ENCODE assay signal across 22 cellular contexts in genomic region chr10:131251146-131251541, GRCh38.
"Had no signal": no experiment of that assay in that cellular context is flagged by ENCODE, and none has a peak within 500 bp of the region (broad histone marks: within the 10 kb centered on the region; RNA-seq: fewer than 3 reads in every experiment).

No MANE protein-coding gene starts in this region.

- ATAC-seq: psoas muscle, right cardiac atrium had no signal

- H3K9me3 ChIP-seq: colonic mucosa, psoas muscle, stomach had no signal

- H3K36me3 ChIP-seq: brain microvascular endothelial cell, colonic mucosa, stomach had no signal

- H3K27ac Mint-ChIP-seq: T-helper 1 cell treated with Interleukin-12 subunit alpha and Interleukin-12 subunit beta and Interleukin-4 antibody, amounts not matched to agents 30 μg/mL and 1 μg/mL, for 36 hours had no signal

- H3K27me3 ChIP-seq: brain microvascular endothelial cell, colonic mucosa had no signal

- H3K4me3 ChIP-seq: colonic mucosa, psoas muscle, skin epidermis, stomach had no signal

- H3K4me1 ChIP-seq: colonic mucosa, psoas muscle, stomach had no signal

- H3K4me3 Mint-ChIP-seq: central memory CD8-positive, alpha-beta T cell; T-helper 1 cell treated with Interleukin-12 subunit alpha and Interleukin-12 subunit beta and Interleukin-4 antibody, amounts not matched to agents 30 μg/mL and 1 μg/mL, for 36 hours had no signal

- H3K27ac ChIP-seq: brain microvascular endothelial cell, colonic mucosa, psoas muscle, skin epidermis, stomach, VCaP had no signal

- H3K9me3 Mint-ChIP-seq: nephron; T-helper 1 cell treated with Interleukin-12 subunit alpha and Interleukin-12 subunit beta and Interleukin-4 antibody, amounts not matched to agents 30 μg/mL and 1 μg/mL, for 36 hours had no signal

- H3K4me1 Mint-ChIP-seq: central memory CD8-positive, alpha-beta T cell had no signal

- DNase-seq: activated CD4-positive, alpha-beta T cell treated with anti-CD3 and anti-CD28 coated beads, Interleukin-2, amount 50 U/mL, for 1 hour; activated CD4-positive, CD25-positive, alpha-beta regulatory T cell treated with anti-CD3 and anti-CD28 coated beads, Interleukin-2, amount 50 U/mL, for 72 hours; activated CD8-positive, alpha-beta memory T cell treated with anti-CD3 and anti-CD28 coated beads, Interleukin-2, amount 50 U/mL, for 4 hours; activated effector memory CD4-positive, alpha-beta T cell treated with Interleukin-2 at 50 U/mL for 16 hours; activated naive CD4-positive, alpha-beta T cell treated with anti-CD3 and anti-CD28 coated beads, Interleukin-2, amount 50 U/mL, for 16 hours; activated T-cell treated with anti-CD3 and anti-CD28 coated beads, Interleukin-2, amount 50 U/mL, for 48 hours; brain microvascular endothelial cell; colonic mucosa; erythroblast; foreskin melanocyte; glutamatergic neuron; hippocampal formation; psoas muscle; right cardiac atrium; stimulated activated CD4-positive, alpha-beta T cell treated with anti-CD3 and anti-CD28 coated beads, Interleukin-4, amount 100 ng/mL, for 1 hour; stomach; trophoblast cell had no signal

- H3K27me3 Mint-ChIP-seq: central memory CD8-positive, alpha-beta T cell had no signal
